In the genomic region with DNA sequence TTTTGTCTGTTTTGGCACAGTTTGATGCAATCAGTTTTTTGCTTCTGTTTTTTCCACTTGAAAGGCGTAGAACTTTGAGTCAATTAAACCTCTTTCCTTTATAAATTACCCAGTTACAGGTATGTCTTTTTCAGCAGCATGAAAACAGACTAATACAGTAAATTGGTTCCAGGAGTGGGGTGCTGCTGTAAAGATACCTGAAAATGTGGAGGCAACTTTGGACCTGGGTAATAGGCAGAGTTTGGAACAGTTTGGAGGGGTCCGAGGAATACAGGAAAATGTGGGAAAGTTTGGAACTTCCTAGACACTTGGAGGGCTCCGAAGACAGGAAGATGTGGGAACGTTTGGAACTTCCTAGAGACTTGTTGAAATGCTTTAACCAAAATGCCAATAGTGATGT, we compare ENCODE assay signal across 8 cellular contexts.
"Had no signal": no experiment of that assay in that cellular context is flagged by ENCODE, and none has a peak within 500 bp of the region (broad histone marks: within the 10 kb centered on the region; RNA-seq: fewer than 3 reads in every experiment).

No MANE protein-coding gene starts in this region.

- ATAC-seq: GM12878 had no signal

- DNase-seq: GDM1, GF-D8 had no signal

- FAIRE-seq: G401.6, GM12878, GM12891, GM12892, GM18507, GM19239 had no signal

- H3K4me3 ChIP-seq: GM12878 had no signal
